1 cellular context compared by ENCODE assay signal in the genomic region with DNA sequence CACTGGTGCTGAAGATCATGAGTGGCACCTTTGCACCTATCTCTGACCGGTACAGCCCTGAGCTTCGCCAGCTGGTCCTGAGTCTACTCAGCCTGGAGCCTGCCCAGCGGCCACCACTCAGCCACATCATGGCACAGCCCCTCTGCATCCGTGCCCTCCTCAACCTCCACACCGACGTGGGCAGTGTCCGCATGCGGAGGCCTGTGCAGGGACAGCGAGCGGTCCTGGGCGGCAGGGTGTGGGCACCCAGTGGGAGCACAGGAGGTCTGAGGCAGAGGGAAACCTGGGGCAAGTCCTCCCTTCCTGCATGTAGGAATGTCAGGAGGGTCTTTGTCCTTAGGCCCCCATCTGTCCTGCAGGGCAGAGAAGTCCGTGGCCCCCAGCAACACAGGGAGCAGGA.
TF ChIP-seq lines count a peak whose summit lies in the region.

No MANE protein-coding gene starts in this region.

TF ChIP-seq in H1, 55 proteins besides CTCF, POLR2A, EP300 and RAD21:
- no peak for TF ChIP-seq CREB1 (IDR thresholded peaks at IDR 0.05)
- TF ChIP-seq KDM1A (IDR thresholded peaks at IDR 0.05; ENCODE audit: borderline replicate concordance, low read length): no peak
- no peak for TF ChIP-seq SP4 (IDR thresholded peaks at IDR 0.05; ENCODE audit: low read length)
- no peak for TF ChIP-seq MAFK (IDR thresholded peaks at IDR 0.05; ENCODE audit: low read depth, low read length)
- TF ChIP-seq CBX8 (IDR thresholded peaks at IDR 0.05; ENCODE audit: borderline replicate concordance, low read depth, low read length): no peak
- TF ChIP-seq EZH2 (IDR thresholded peaks at IDR 0.05; ENCODE audit: low read depth, low read length, severe bottlenecking): no peak
- no peak for TF ChIP-seq HDAC6 (IDR thresholded peaks at IDR 0.05; ENCODE audit: low read depth, low read length)
- no peak for TF ChIP-seq ZNF274 (IDR thresholded peaks at IDR 0.05; ENCODE audit: borderline replicate concordance, extremely low read depth, low read length)
- TF ChIP-seq, protein P1, sequence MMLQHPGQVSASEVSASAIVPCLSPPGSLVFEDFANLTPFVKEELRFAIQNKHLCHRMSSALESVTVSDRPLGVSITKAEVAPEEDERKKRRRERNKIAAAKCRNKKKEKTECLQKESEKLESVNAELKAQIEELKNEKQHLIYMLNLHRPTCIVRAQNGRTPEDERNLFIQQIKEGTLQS (IDR thresholded peaks at IDR 0.05; ENCODE audit: insufficient read depth, low read depth, low read length): no peak
- no peak for TF ChIP-seq CEBPB (IDR thresholded peaks at IDR 0.05; ENCODE audit: low read depth, low read length)
- TF ChIP-seq, protein P2, sequence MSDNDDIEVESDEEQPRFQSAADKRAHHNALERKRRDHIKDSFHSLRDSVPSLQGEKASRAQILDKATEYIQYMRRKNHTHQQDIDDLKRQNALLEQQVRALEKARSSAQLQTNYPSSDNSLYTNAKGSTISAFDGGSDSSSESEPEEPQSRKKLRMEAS (IDR thresholded peaks at IDR 0.05): no peak
- no peak for TF ChIP-seq TCF12 (IDR thresholded peaks at IDR 0.05; ENCODE audit: low read depth, low read length)
